8 cellular contexts compared by ENCODE assay signal in the genomic region with DNA sequence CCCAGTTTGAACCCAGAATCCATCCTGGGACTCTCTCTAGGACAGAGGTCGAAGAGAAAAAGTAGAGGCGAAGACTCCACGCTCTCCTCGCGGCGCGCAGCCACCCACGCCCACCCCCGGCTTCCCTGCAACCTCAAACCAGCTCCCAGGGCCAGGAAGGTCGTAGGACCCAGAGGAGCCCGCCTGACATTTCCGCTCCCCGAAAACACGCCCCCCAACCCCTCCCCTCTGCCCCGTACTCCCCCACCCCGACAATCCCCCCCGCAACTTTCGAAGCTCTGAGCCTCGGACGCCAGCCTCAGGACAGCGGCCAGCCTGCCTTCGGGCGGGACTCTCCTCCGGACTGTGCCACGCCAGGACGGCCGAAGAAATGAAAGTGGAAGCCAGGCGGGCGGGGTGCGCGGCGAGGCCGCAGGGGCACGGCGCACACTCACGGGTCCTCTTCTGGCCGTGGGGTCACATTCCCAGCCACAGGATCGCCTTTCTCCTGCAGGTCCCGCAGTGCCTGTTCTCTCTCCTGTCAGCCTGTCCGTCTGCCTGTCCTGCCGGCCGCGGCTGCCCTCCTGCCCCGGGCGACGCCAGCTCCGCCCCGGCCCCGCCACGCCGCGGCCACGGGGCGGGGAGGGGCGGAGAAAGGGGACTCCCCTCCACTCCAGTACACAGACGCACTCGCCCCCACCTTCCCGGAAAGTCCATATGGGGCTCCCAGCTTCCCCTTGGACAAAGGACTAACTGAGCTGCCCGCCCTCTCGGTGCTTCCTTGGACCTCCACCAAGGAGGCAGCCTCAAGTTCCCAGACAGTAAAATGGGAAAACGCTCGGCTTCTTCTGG. TPM values are rescaled to one million over a fixed set of nuclear protein-coding genes. Genes with fewer than 3 reads are reported as not detected.
DNase-seq lines count a peak whose midpoint lies in the region; ATAC-seq, FAIRE-seq and TF ChIP-seq lines count a peak whose summit lies in the region.

Gene MOB3C (minus strand): TSS at position 535 of the 831 bp plus-strand sequence. CDS start 3,490 bp downstream, outside the sequence.

- no peak for TF ChIP-seq CTCF in HFF-Myc (IDR thresholded peaks at IDR 0.05; ENCODE audit: low read depth, low read length, missing control alignments)

- peaks cover 4% of the 10 kb centered on the region for H3K36me3 Mint-ChIP-seq in memory B cell

- DNase-seq in GM12891 (ENCODE audit: insufficient read length, low spot score) = peak; percentile 60
- no peak for DNase-seq in HFF-Myc (ENCODE audit: extremely low read depth, low read depth)
- DNase-seq in NCI-H2196 treated with DMSO at 0.1 percent for 48 hours (lab: John Stamatoyannopoulos, UW; ENCODE audit: unreplicated experiment) = peak; percentile 15
- DNase-seq in activated CD8-positive, alpha-beta memory T cell treated with anti-CD3 and anti-CD28 coated beads for 1 hour (ENCODE audit: extremely low read depth in 1 of 2, low read depth in 1 of 2) = peak; percentile 26 to 48
- peak; percentile 38 to 50 (median 45) for DNase-seq in effector memory CD4-positive, alpha-beta T cell
- DNase-seq in memory B cell (ENCODE audit: low spot score in 2 of 2) = peak; percentile 24 to 52
- peak; percentile 43 for DNase-seq in stimulated activated CD8-positive, alpha-beta memory T cell treated with anti-CD3 and anti-CD28 coated beads, Interleukin-12 subunit alpha, Interleukin-12 subunit beta, amount 100 ng/mL, for 24 hours (ENCODE audit: extremely low read depth)
- DNase-seq in NCI-H1436 (lab: John Stamatoyannopoulos, UW) = no peak

- peak within 1 kb of the TSS; percentile 51 for H3K4me3 ChIP-seq in HFF-Myc (replicated peaks; ENCODE audit: low read depth, low read length)
- peak within 1 kb of the TSS; percentile 84 for H3K4me3 ChIP-seq in effector memory CD4-positive, alpha-beta T cell (ENCODE audit: insufficient read depth, low read depth, low read length, poor library complexity, severe bottlenecking)

- peak; percentile 89 for ATAC-seq in memory B cell (ENCODE audit: low read depth)

- H3K27ac Mint-ChIP-seq in memory B cell = peak within 1 kb of the TSS; percentile 92

- 0 out of 2 replicates have a peak, but pooled peaks have one; percentile 36 for TF ChIP-seq POLR2A in GM12891 (IDR thresholded peaks at IDR 0.05; ENCODE audit: low read depth, low read length)

- peaks cover 30% of the 10 kb centered on the region for H3K4me1 ChIP-seq in effector memory CD4-positive, alpha-beta T cell (ENCODE audit: control insufficient read depth, insufficient read depth, low read length, poor library complexity, severe bottlenecking)

- H3K27me3 ChIP-seq in effector memory CD4-positive, alpha-beta T cell (replicated peaks; ENCODE audit: control insufficient read depth, insufficient read depth, low read length, poor library complexity, severe bottlenecking) = no peaks in the 10 kb centered on the region

- H3K9me3 Mint-ChIP-seq in memory B cell = no peaks in the 10 kb centered on the region

- peaks cover 5% of the 10 kb centered on the region for H3K36me3 ChIP-seq in effector memory CD4-positive, alpha-beta T cell (ENCODE audit: control insufficient read depth, insufficient read depth, low read length)

- peak; percentile 82 for FAIRE-seq in GM12891 (lab: Jason Lieb, UNC)

- H3K4me1 Mint-ChIP-seq in memory B cell = peaks cover 23% of the 10 kb centered on the region

- no peaks in the 10 kb centered on the region for H3K27me3 Mint-ChIP-seq in memory B cell

- no peaks in the 10 kb centered on the region for H3K9me3 ChIP-seq in effector memory CD4-positive, alpha-beta T cell (ENCODE audit: control insufficient read depth, low read length)

- peak within 1 kb of the TSS; percentile 85 for H3K27ac ChIP-seq in effector memory CD4-positive, alpha-beta T cell (ENCODE audit: insufficient read depth, low read length, poor library complexity, severe bottlenecking)

- H3K4me3 Mint-ChIP-seq in memory B cell = peak within 1 kb of the TSS; percentile 95

TF ChIP-seq in GM12891, 5 proteins besides CTCF, POLR2A, EP300 and RAD21:
- no peak for TF ChIP-seq PAX5 (IDR thresholded peaks at IDR 0.05; ENCODE audit: insufficient read depth, low read length, severe bottlenecking)
- 0 out of 2 replicates have a peak, but pooled peaks have one; percentile 56 for TF ChIP-seq POLR2AphosphoS5 (IDR thresholded peaks at IDR 0.05; ENCODE audit: low read depth, low read length)
- TF ChIP-seq TAF1 (IDR thresholded peaks at IDR 0.05; ENCODE audit: low read depth, low read length) = peak; percentile 57; the same call in 1 of the 2 replicates
TF ChIP-seq in GM12891: peak in this region for 2.

RNA-seq across cellular contexts. Expression of gene MOB3C, which starts in this region (rescaled TPM):
- polyA plus RNA-seq in GM12891 (2012; ENCODE audit: low read depth, missing spikeins) = 7.2 TPM

Comparison
In these comparisons a context has a peak if more than half of its experiments do, and no peak if none do; other contexts are left out.
1. DNase-seq: peak in GM12891 (single experiment), NCI-H2196 treated with DMSO at 0.1 percent for 48 hours (single experiment), activated CD8-positive, alpha-beta memory T cell treated with anti-CD3 and anti-CD28 coated beads for 1 hour (2 of 2), effector memory CD4-positive, alpha-beta T cell (3 of 3), memory B cell (2 of 2) and stimulated activated CD8-positive, alpha-beta memory T cell treated with anti-CD3 and anti-CD28 coated beads, Interleukin-12 subunit alpha, Interleukin-12 subunit beta, amount 100 ng/mL, for 24 hours (single experiment); none in HFF-Myc (single experiment) and NCI-H1436 (single experiment).